ENCODE assay signal across 21 cellular contexts in genomic region chr22:18146389-18146753, GRCh38.
"Had no signal": no experiment of that assay in that cellular context is flagged by ENCODE, and none has a peak within 500 bp of the region (broad histone marks: within the 10 kb centered on the region; RNA-seq: fewer than 3 reads in every experiment).

No MANE protein-coding gene starts in this region.

- H3K9me3 ChIP-seq: SJSA1 had no signal

- H3K27me3 Mint-ChIP-seq: activated CD8-positive, alpha-beta memory T cell treated with anti-CD3 and anti-CD28 coated beads, Interleukin-2, amount 10 ng/mL, durations not matched to agents 7 days and 5 days; activated naive CD8-positive, alpha-beta T cell; activated T-cell treated with anti-CD3 and anti-CD28 coated beads, Interleukin-2, amount 50 U/mL, for 24 hours had no signal

- H3K27ac Mint-ChIP-seq: activated CD8-positive, alpha-beta memory T cell treated with anti-CD3 and anti-CD28 coated beads, Interleukin-2, amount 10 ng/mL, durations not matched to agents 7 days and 5 days; activated naive CD8-positive, alpha-beta T cell; activated T-cell treated with anti-CD3 and anti-CD28 coated beads, Interleukin-2, amount 50 U/mL, for 24 hours; activated T-helper 1 cell treated with anti-CD3 and anti-CD28 coated beads, Interleukin-12 subunit alpha, Interleukin-12 subunit beta, Interleukin-2, Interleukin-4 antibody, amounts not matched to agents 30 ng/mL and 10 ng/mL and 1 ng/mL, durations not matched to agents 14 hours and 24 hours and 36 hours; T-helper 1 cell treated with Interleukin-12 subunit alpha and Interleukin-12 subunit beta and Interleukin-4 antibody, amounts not matched to agents 30 μg/mL and 1 μg/mL, for 36 hours had no signal

- H3K36me3 ChIP-seq: brain microvascular endothelial cell, cardiac muscle cell had no signal

- H3K27me3 ChIP-seq: brain microvascular endothelial cell, SJSA1 had no signal

- H3K4me3 ChIP-seq: cardiac muscle cell, SJSA1 had no signal

- H3K9me3 Mint-ChIP-seq: activated T-helper 1 cell treated with anti-CD3 and anti-CD28 coated beads, Interleukin-12 subunit alpha, Interleukin-12 subunit beta, Interleukin-2, Interleukin-4 antibody, amounts not matched to agents 30 ng/mL and 10 ng/mL and 1 ng/mL, durations not matched to agents 14 hours and 24 hours and 36 hours; T-helper 1 cell treated with Interleukin-12 subunit alpha and Interleukin-12 subunit beta and Interleukin-4 antibody, amounts not matched to agents 30 μg/mL and 1 μg/mL, for 36 hours had no signal

- DNase-seq: activated CD4-positive, alpha-beta T cell treated with anti-CD3 and anti-CD28 coated beads for 4 hours; activated CD4-positive, alpha-beta T cell treated with anti-CD3 and anti-CD28 coated beads, Interleukin-2, amount 50 U/mL, for 48 hours; activated CD8-positive, alpha-beta memory T cell treated with anti-CD3 and anti-CD28 coated beads, Interleukin-2, amount 10 ng/mL, durations not matched to agents 7 days and 5 days; activated effector memory CD4-positive, alpha-beta T cell treated with Interleukin-2 at 50 U/mL for 16 hours; activated naive CD4-positive, alpha-beta T cell; amygdala; brain microvascular endothelial cell; Kasumi-1; NCI-H1105 treated with DMSO at 0.1 percent for 48 hours; NCI-H1436 treated with DMSO at 0.1 percent for 48 hours; NCI-H187; NCI-H2081; NCI-H446; NCI-H524; SHP77 had no signal

- H3K4me3 Mint-ChIP-seq: activated CD8-positive, alpha-beta memory T cell treated with anti-CD3 and anti-CD28 coated beads, Interleukin-2, amount 10 ng/mL, durations not matched to agents 7 days and 5 days; activated naive CD8-positive, alpha-beta T cell; activated T-cell treated with anti-CD3 and anti-CD28 coated beads, Interleukin-2, amount 50 U/mL, for 24 hours; activated T-helper 1 cell treated with anti-CD3 and anti-CD28 coated beads, Interleukin-12 subunit alpha, Interleukin-12 subunit beta, Interleukin-2, Interleukin-4 antibody, amounts not matched to agents 30 ng/mL and 10 ng/mL and 1 ng/mL, durations not matched to agents 14 hours and 24 hours and 36 hours; T-helper 1 cell treated with Interleukin-12 subunit alpha and Interleukin-12 subunit beta and Interleukin-4 antibody, amounts not matched to agents 30 μg/mL and 1 μg/mL, for 36 hours had no signal

- H3K27ac ChIP-seq: brain microvascular endothelial cell, cardiac muscle cell, SJSA1 had no signal
